14 cellular contexts compared by ENCODE assay signal in genomic region chr17:60151355-60151754, GRCh38. TPM values are rescaled to one million over a fixed set of nuclear protein-coding genes. Genes with fewer than 3 reads are reported as not detected.
A peak's percentile ranks its signal among the peaks of the same experiment; 100 is the strongest.
DNase-seq lines count a peak whose midpoint lies in the region; ATAC-seq, FAIRE-seq and TF ChIP-seq lines count a peak whose summit lies in the region.
"Had no signal": no experiment of that assay in that cellular context is flagged by ENCODE, and none has a peak within 500 bp of the region (broad histone marks: within the 10 kb centered on the region; RNA-seq: fewer than 3 reads in every experiment).

No MANE protein-coding gene starts in this region.

- POLR2A ChIA-PET in HepG2 (lab: Yijun Ruan, JAX) = no interaction called here

- H4K20me1 ChIP-seq in DND-41 (ENCODE audit: insufficient read depth, low read length) = no peaks in the 10 kb centered on the region
- no peaks in the 10 kb centered on the region; the same call in 1 of the 2 replicates for H4K20me1 ChIP-seq in HepG2 (ENCODE audit: insufficient read depth, low read length)

- TF ChIP-seq POLR2A in adrenal gland (IDR thresholded peaks at IDR 0.05) (no peak), HepG2 (IDR thresholded peaks at IDR 0.05; ENCODE audit: insufficient read depth in 1 of 2, low read depth in 2 of 2, low read length in 2 of 2) (no peak)

- H2AFZ ChIP-seq in DND-41 (ENCODE audit: low read depth, low read length) (no peak overlapping the region), HepG2 (ENCODE audit: low read length) (no peak overlapping the region)

- DNase-seq in DND-41 (no peak), NAMALWA (ENCODE audit: low spot score) (peak; percentile 38), adrenal gland (no peak), HUDEP-2 (lab: John Stamatoyannopoulos, UW; ENCODE audit: unreplicated experiment in 76 of 76) (no peak), HepG2 (ENCODE audit: low spot score) (no peak), NCI-H1694 (lab: John Stamatoyannopoulos, UW) (no peak)
- DNase-seq: activated CD8-positive, alpha-beta memory T cell treated with anti-CD3 and anti-CD28 coated beads, Interleukin-2, amount 50 U/mL, for 4 hours; KBM-7; trophoblast cell had no signal

- H3K4me1 ChIP-seq in DND-41 (ENCODE audit: insufficient read depth, low read length) = no peaks in the 10 kb centered on the region
- peaks cover 18% of the 10 kb centered on the region for H3K4me1 ChIP-seq in iPS-15b (ENCODE audit: control insufficient read depth, insufficient read depth, low read length)
- peaks cover 12 to 13% of the 10 kb centered on the region in 2 donors for H3K4me1 ChIP-seq in adrenal gland (replicated peaks in 1 of 2)
- 0 out of 2 replicates have a peak, but pooled peaks cover 12% of the 10 kb centered on the region for H3K4me1 ChIP-seq in HepG2 (ENCODE audit: insufficient read depth, low read length)

- BruUV-seq in HepG2 (replicated peaks; lab: Mats Ljungman, UMichigan) = no TSS peak

- in situ Hi-C loops in HepG2 (cut with HindIII; ENCODE audit: extremely low pct_ligation_motif_present, low pct_unique_long_range_greater_than_20kb) = no loop called here

- no peaks in the 10 kb centered on the region for H3K79me2 ChIP-seq in DND-41 (ENCODE audit: insufficient read depth, low read length)
- no peaks in the 10 kb centered on the region for H3K79me2 ChIP-seq in HepG2 (ENCODE audit: insufficient read depth, low read length)

- TF ChIP-seq CTCF in DND-41 (IDR thresholded peaks at IDR 0.05; ENCODE audit: borderline replicate concordance, extremely low read depth, low read length, poor library complexity, severe bottlenecking) (no peak), adrenal gland (IDR thresholded peaks at IDR 0.05) (no peak), HepG2 (CRISPR knock-in tag; IDR thresholded peaks at IDR 0.05) (no peak)

- H3K36me3 ChIP-seq in DND-41 (ENCODE audit: insufficient read depth, low read length) = no peaks in the 10 kb centered on the region
- peaks cover 3% of the 10 kb centered on the region for H3K36me3 ChIP-seq in iPS-15b (ENCODE audit: control insufficient read depth, insufficient read depth, low read length)
- H3K36me3 ChIP-seq in adrenal gland (replicated peaks in 1 of 2) = no peaks in the 10 kb centered on the region
- no peaks in the 10 kb centered on the region for H3K36me3 ChIP-seq in HepG2 (replicated peaks in 1 of 2; ENCODE audit: control insufficient read depth in 1 of 2, insufficient read depth in 2 of 2, low read length in 2 of 2)

- no peak for FAIRE-seq in HepG2 (lab: Jason Lieb, UNC)
- FAIRE-seq: endometrium, H54 had no signal

- H3K9me3 ChIP-seq in DND-41 (ENCODE audit: insufficient read depth, low read length, severe bottlenecking) (no peaks in the 10 kb centered on the region), iPS-15b (ENCODE audit: control insufficient read depth, insufficient read depth, low read length) (no peaks in the 10 kb centered on the region), adrenal gland (replicated peaks in 1 of 3) (no peaks in the 10 kb centered on the region), HepG2 (ENCODE audit: low read length) (no peaks in the 10 kb centered on the region)

- CTCF ChIA-PET in HepG2 (lab: Yijun Ruan, JAX; ENCODE audit: low intra/inter-chr PET ratio, low total read pairs) = no interaction called here

- H3K4me2 ChIP-seq in DND-41 (ENCODE audit: insufficient read depth, low read length) (no peak overlapping the region), HepG2 (ENCODE audit: low read depth, low read length) (no peak overlapping the region)

- H3K9ac ChIP-seq in DND-41 (ENCODE audit: low read depth, low read length) (no peak overlapping the region), iPS-15b (ENCODE audit: low read depth, low read length) (no peak overlapping the region), HepG2 (ENCODE audit: insufficient read depth, low read depth, low read length) (no peak overlapping the region)

- intact Hi-C loops in adrenal gland (cut with DNase I) (loop anchor here in 1 of 2 donors (10.0 kb wide), 1 partner anchor 83 kb away; no protein-coding TSS in a partner anchor), HepG2 (cut with micrococcal nuclease; ENCODE audit: unreplicated experiment) (no loop called here)

- TF ChIP-seq EP300 in HepG2 (IDR thresholded peaks at IDR 0.05; ENCODE audit: low read depth in 2 of 2, low read length in 2 of 2) = no peak
- TF ChIP-seq EP300 in HepG2 (CRISPR knock-in tag; IDR thresholded peaks at IDR 0.05; ENCODE audit: borderline replicate concordance) = no peak

- TF ChIP-seq RAD21 in HepG2 (CRISPR knock-in tag; IDR thresholded peaks at IDR 0.05) = no peak

- H3K4me3 ChIP-seq in DND-41 (ENCODE audit: low read depth in 1 of 2, low read length in 2 of 2) (no peak overlapping the region), iPS-15b (ENCODE audit: low read depth, low read length) (peak overlapping the region; percentile 53), adrenal gland (no peak overlapping the region), HepG2 (replicated peaks in 1 of 3; ENCODE audit: insufficient read depth in 1 of 3, low read depth in 2 of 3, low read length in 3 of 3) (no peak overlapping the region)

- no peak overlapping the region for H3K27ac ChIP-seq in DND-41 (ENCODE audit: low read length)
- H3K27ac ChIP-seq in adrenal gland = no peak overlapping the region
- no peak overlapping the region for H3K27ac ChIP-seq in HepG2 (ENCODE audit: extremely low read length, insufficient read depth, low read length)

- WGBS in adrenal gland, 4 donors = 52 to 60% (median 57%) methylated on average over 5 of the region's 5 CpGs
- WGBS in HepG2 (ENCODE audit: low lambda C conversion rate) = 38% methylated on average over 5 of the region's 5 CpGs

- H3K27me3 ChIP-seq in DND-41 (ENCODE audit: insufficient read depth, low read length, poor library complexity) = no peaks in the 10 kb centered on the region
- peaks cover 47% of the 10 kb centered on the region for H3K27me3 ChIP-seq in iPS-15b (ENCODE audit: control insufficient read depth, insufficient read depth, low read length)
- H3K27me3 ChIP-seq in adrenal gland = peaks cover 30% of the 10 kb centered on the region
- H3K27me3 ChIP-seq in HepG2 (ENCODE audit: control insufficient read depth in 1 of 2, insufficient read depth in 2 of 2, low read length in 2 of 2) = peaks cover 26 to 91% of the 10 kb centered on the region in 2 experiments

- peak; percentile 52; the same call in 2 of the 3 replicates for ATAC-seq in DND-41 (ENCODE audit: insufficient read depth, low read depth)
- peak; percentile 59 for ATAC-seq in GM19035 (IDR thresholded peaks at IDR 0.05; ENCODE audit: unreplicated experiment)
- ATAC-seq in HepG2 = no peak
- ATAC-seq: left lobe of liver had no signal

TF ChIP-seq in HepG2, 621 proteins besides CTCF, POLR2A, EP300 and RAD21 (continues in another document):
- no peak for TF ChIP-seq TFDP2 (CRISPR knock-in tag; IDR thresholded peaks at IDR 0.05)
- TF ChIP-seq MAX (IDR thresholded peaks at IDR 0.05) = no peak
- TF ChIP-seq DBP (CRISPR knock-in tag; IDR thresholded peaks at IDR 0.05; ENCODE audit: not compliant biosample characterization) = no peak
- TF ChIP-seq SRSF9 (IDR thresholded peaks at IDR 0.05; ENCODE audit: borderline replicate concordance, insufficient read depth, low read depth, low read length, poor library complexity, severe bottlenecking) = no peak
- no peak for TF ChIP-seq FOSL2 (CRISPR knock-in tag; IDR thresholded peaks at IDR 0.05)
- TF ChIP-seq HMGA1 (CRISPR knock-in tag; conservative IDR thresholded peaks at IDR 0.05) = no peak

RNA-seq across cellular contexts. Expression of gene CA4, which starts 1.6 kb away (rescaled TPM):
- total RNA-seq in adrenal gland (1 to 10 TPM in 4 of 8 donors, under 1 TPM in 4; 0.55 to 2.8 (median 1.0) TPM), HepG2 (2016; rRNA removed; fragmentation: Illumina TruSeq; extraction: Trizol) (not detected in 2 replicates)
- polyA plus RNA-seq in adrenal gland (10 to 100 TPM in 1 of 3 donors, 1 to 10 TPM in 1, under 1 TPM in 1; 0.42 to 15.3 (median 2.9) TPM), HepG2 (2011; rRNA removed) (not detected in 2 replicates)
- total RNA-seq in HepG2 (2016; cell fraction: cytosol; rRNA removed; fragmentation: Illumina TruSeq; extraction: Trizol; ENCODE audit: low read depth) = not detected in 2 replicates
- total RNA-seq in HepG2 (2016; cell fraction: insoluble cytoplasmic fraction; rRNA removed; fragmentation: Illumina TruSeq; extraction: Trizol) = not detected in 2 replicates
- not detected in 2 replicates for total RNA-seq in HepG2 (2016; cell fraction: membrane; rRNA removed; fragmentation: Illumina TruSeq; extraction: Trizol)
- total RNA-seq in HepG2 (2016; cell fraction: nucleus; rRNA removed; fragmentation: Illumina TruSeq; extraction: Trizol) = not detected in 2 replicates
- not detected in 2 replicates for polyA plus RNA-seq in HepG2 (2011; cell fraction: cytosol; rRNA removed)
- not detected in 2 replicates for polyA plus RNA-seq in HepG2 (2011; cell fraction: nucleus; rRNA removed)
- not detected in 2 replicates for polyA plus RNA-seq in HepG2 (2012)
- polyA plus RNA-seq in HepG2 (2016; cell fraction: cytosol; fragmentation: Illumina TruSeq; extraction: Trizol; ENCODE audit: low read depth) = not detected in 2 replicates
- polyA plus RNA-seq in HepG2 (2016; cell fraction: insoluble cytoplasmic fraction; fragmentation: Illumina TruSeq; extraction: Trizol; ENCODE audit: low read depth) = not detected in 2 replicates
- polyA plus RNA-seq in HepG2 (2016; cell fraction: membrane; fragmentation: Illumina TruSeq; extraction: Trizol; ENCODE audit: low read depth) = not detected in 2 replicates
- not detected in 2 replicates for polyA plus RNA-seq in HepG2 (2016; cell fraction: nucleus; fragmentation: Illumina TruSeq; extraction: Trizol; ENCODE audit: insufficient read depth, low read depth)
- polyA minus RNA-seq in HepG2 (2011; rRNA and poly(A)+ RNA removed; ENCODE audit: low replicate concordance) = not detected in 2 replicates
- not detected in 2 replicates for polyA minus RNA-seq in HepG2 (2011; cell fraction: cytosol; rRNA and poly(A)+ RNA removed)
- polyA minus RNA-seq in HepG2 (2011; cell fraction: nucleus; rRNA and poly(A)+ RNA removed) = not detected in 2 replicates
